In the genomic region with DNA sequence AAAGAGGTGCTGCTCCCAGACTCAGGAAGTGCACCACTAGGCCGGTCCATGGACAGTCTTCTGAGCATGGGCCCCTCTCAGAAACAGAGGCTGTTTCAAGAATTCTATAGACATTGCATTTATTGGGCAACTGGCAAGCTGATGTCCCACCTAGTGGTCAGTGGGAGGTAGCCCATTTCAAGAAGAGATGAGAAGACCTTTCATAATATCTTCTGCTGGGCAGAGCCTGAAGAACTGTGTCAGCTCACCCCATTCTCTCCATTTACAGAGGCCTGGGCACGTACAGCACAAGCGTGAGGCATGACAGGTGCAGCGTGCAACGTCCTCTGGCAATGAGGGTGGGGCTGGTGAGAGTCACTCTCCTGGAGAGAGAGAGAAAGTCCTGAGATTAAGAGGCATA, we compare ENCODE assay signal across 8 cellular contexts.
A peak's percentile ranks its signal among the peaks of the same experiment; 100 is the strongest.
DNase-seq lines count a peak whose midpoint lies in the region; ATAC-seq lines count a peak whose summit lies in the region.

No MANE protein-coding gene starts in this region.

- H3K4me1 ChIP-seq in mesenchymal stem cell (ENCODE audit: control insufficient read depth, insufficient read depth, low read depth, low read length): no peaks in the 10 kb centered on the region

- WGBS in mesenchymal stem cell: 43% methylated on average over 1 of the region's 5 CpGs

- H3K9me3 ChIP-seq in mesenchymal stem cell (ENCODE audit: control insufficient read depth, low read length): peaks cover 17% of the 10 kb centered on the region

- H2BK15ac ChIP-seq in mesenchymal stem cell (ENCODE audit: low read depth, poor library complexity, severe bottlenecking): no peak overlapping the region

- peaks cover 26% of the 10 kb centered on the region for H3K9me3 Mint-ChIP-seq in activated T-helper 2 cell treated with anti-CD3 and anti-CD28 coated beads, Interferon-gamma antibody, Interleukin-2, Interleukin-4, amounts not matched to agents 10 μg/mL and 5 μg/mL and 100 μg/mL, durations not matched to agents 14 hours and 24 hours and 36 hours

- no peak overlapping the region for H3K27ac Mint-ChIP-seq in activated T-helper 2 cell treated with anti-CD3 and anti-CD28 coated beads, Interferon-gamma antibody, Interleukin-2, Interleukin-4, amounts not matched to agents 10 μg/mL and 5 μg/mL and 100 μg/mL, durations not matched to agents 14 hours and 24 hours and 36 hours

- H3K27me3 ChIP-seq in mesenchymal stem cell (ENCODE audit: control insufficient read depth in 1 of 2, insufficient read depth in 1 of 2, low read length in 2 of 2): no peaks in the 10 kb centered on the region

- H3K27ac ChIP-seq in mesenchymal stem cell (ENCODE audit: low read length, poor library complexity, severe bottlenecking): no peak overlapping the region

- H3K4me2 ChIP-seq in mesenchymal stem cell (ENCODE audit: low read length, poor library complexity, severe bottlenecking): no peak overlapping the region

- no peak overlapping the region for H3K9ac ChIP-seq in mesenchymal stem cell (ENCODE audit: low read length)

- H3K18ac ChIP-seq in mesenchymal stem cell (ENCODE audit: low read depth in 1 of 2, low read length in 2 of 2): no peak overlapping the region

- H2BK120ac ChIP-seq in mesenchymal stem cell (ENCODE audit: low read depth, low read length): no peak overlapping the region

- H3K36me3 Mint-ChIP-seq in activated T-helper 2 cell treated with anti-CD3 and anti-CD28 coated beads, Interferon-gamma antibody, Interleukin-2, Interleukin-4, amounts not matched to agents 10 μg/mL and 5 μg/mL and 100 μg/mL, durations not matched to agents 14 hours and 24 hours and 36 hours (ENCODE audit: low read depth): peaks cover 4% of the 10 kb centered on the region

- no peak overlapping the region for H2BK5ac ChIP-seq in mesenchymal stem cell (ENCODE audit: low read depth, low read length, poor library complexity, severe bottlenecking)

- H3K23ac ChIP-seq in mesenchymal stem cell (ENCODE audit: low read length in 2 of 2): no peak overlapping the region

- ATAC-seq in GM18858 (IDR thresholded peaks at IDR 0.05; ENCODE audit: unreplicated experiment): no peak

- H3K27me3 Mint-ChIP-seq in activated T-helper 2 cell treated with anti-CD3 and anti-CD28 coated beads, Interferon-gamma antibody, Interleukin-2, Interleukin-4, amounts not matched to agents 10 μg/mL and 5 μg/mL and 100 μg/mL, durations not matched to agents 14 hours and 24 hours and 36 hours (ENCODE audit: low read depth): peaks cover 11% of the 10 kb centered on the region

- no peak overlapping the region for H3K14ac ChIP-seq in mesenchymal stem cell (ENCODE audit: low read length in 2 of 2)

- intact Hi-C loops in activated T-helper 2 cell treated with anti-CD3 and anti-CD28 coated beads, Interferon-gamma antibody, Interleukin-2, Interleukin-4, amounts not matched to agents 10 μg/mL and 5 μg/mL and 100 μg/mL, durations not matched to agents 14 hours and 24 hours and 36 hours (cut with micrococcal nuclease): no loop called here

- no peak overlapping the region for H2AFZ ChIP-seq in mesenchymal stem cell (ENCODE audit: low read depth, low read length)

- H3K79me1 ChIP-seq in mesenchymal stem cell (replicated peaks; ENCODE audit: low read length, poor library complexity, severe bottlenecking): no peaks in the 10 kb centered on the region

- peak; percentile 11 for DNase-seq in stimulated activated CD4-positive, alpha-beta T cell treated with anti-CD3 and anti-CD28 coated beads, Interleukin-15, amount 100 ng/mL, for 24 hours
- DNase-seq in stimulated activated CD4-positive, alpha-beta T cell treated with anti-CD3 and anti-CD28 coated beads, Interleukin-4, amount 100 ng/mL, for 24 hours: no peak
- DNase-seq in NCI-H460 (ENCODE audit: extremely low read depth, low read depth) (peak; percentile 61), cerebellar cortex (ENCODE audit: low spot score) (peak; percentile 72), mesenchymal stem cell (peak; percentile 75), NCI-H2029 treated with DMSO at 0.1 percent for 48 hours (lab: John Stamatoyannopoulos, UW) (no peak)
- DNase-seq in activated T-helper 2 cell treated with anti-CD3 and anti-CD28 coated beads, Interferon-gamma antibody, Interleukin-2, Interleukin-4, amounts not matched to agents 10 μg/mL and 5 μg/mL and 100 μg/mL, durations not matched to agents 14 hours and 24 hours and 36 hours (ENCODE audit: low spot score): no peak

- H3K36me3 ChIP-seq in mesenchymal stem cell (ENCODE audit: control insufficient read depth in 1 of 2, insufficient read depth in 2 of 2, low read depth in 1 of 2, low read length in 2 of 2): no peaks in the 10 kb centered on the region

- no peak overlapping the region for H4K8ac ChIP-seq in mesenchymal stem cell (ENCODE audit: low read length)

- no peak overlapping the region for H3K4ac ChIP-seq in mesenchymal stem cell (ENCODE audit: low read depth in 1 of 2, low read length in 2 of 2)

- no peak overlapping the region for H2AK5ac ChIP-seq in mesenchymal stem cell (ENCODE audit: low read length, severe bottlenecking)

- no peak overlapping the region for H3K4me3 Mint-ChIP-seq in activated T-helper 2 cell treated with anti-CD3 and anti-CD28 coated beads, Interferon-gamma antibody, Interleukin-2, Interleukin-4, amounts not matched to agents 10 μg/mL and 5 μg/mL and 100 μg/mL, durations not matched to agents 14 hours and 24 hours and 36 hours (ENCODE audit: low read depth)

- no peak overlapping the region for H3K4me3 ChIP-seq in mesenchymal stem cell (ENCODE audit: insufficient read depth in 1 of 2, low read depth in 1 of 2, low read length in 2 of 2)

- no peak overlapping the region for H2BK12ac ChIP-seq in mesenchymal stem cell (ENCODE audit: low read length in 2 of 2)

- H4K91ac ChIP-seq in mesenchymal stem cell (ENCODE audit: low read length): no peak overlapping the region

- H3K4me1 Mint-ChIP-seq in activated T-helper 2 cell treated with anti-CD3 and anti-CD28 coated beads, Interferon-gamma antibody, Interleukin-2, Interleukin-4, amounts not matched to agents 10 μg/mL and 5 μg/mL and 100 μg/mL, durations not matched to agents 14 hours and 24 hours and 36 hours (ENCODE audit: low read depth): peaks cover 8% of the 10 kb centered on the region

Comparison
In these comparisons a context has a peak if more than half of its experiments do, and no peak if none do; other contexts are left out.
1. DNase-seq: peak in stimulated activated CD4-positive, alpha-beta T cell treated with anti-CD3 and anti-CD28 coated beads, Interleukin-15, amount 100 ng/mL, for 24 hours (single experiment), NCI-H460 (single experiment), cerebellar cortex (single experiment) and mesenchymal stem cell (single experiment); none in stimulated activated CD4-positive, alpha-beta T cell treated with anti-CD3 and anti-CD28 coated beads, Interleukin-4, amount 100 ng/mL, for 24 hours (single experiment), NCI-H2029 treated with DMSO at 0.1 percent for 48 hours (single experiment) and activated T-helper 2 cell treated with anti-CD3 and anti-CD28 coated beads, Interferon-gamma antibody, Interleukin-2, Interleukin-4, amounts not matched to agents 10 μg/mL and 5 μg/mL and 100 μg/mL, durations not matched to agents 14 hours and 24 hours and 36 hours (single experiment).